11 cellular contexts compared by ENCODE assay signal in the genomic region with DNA sequence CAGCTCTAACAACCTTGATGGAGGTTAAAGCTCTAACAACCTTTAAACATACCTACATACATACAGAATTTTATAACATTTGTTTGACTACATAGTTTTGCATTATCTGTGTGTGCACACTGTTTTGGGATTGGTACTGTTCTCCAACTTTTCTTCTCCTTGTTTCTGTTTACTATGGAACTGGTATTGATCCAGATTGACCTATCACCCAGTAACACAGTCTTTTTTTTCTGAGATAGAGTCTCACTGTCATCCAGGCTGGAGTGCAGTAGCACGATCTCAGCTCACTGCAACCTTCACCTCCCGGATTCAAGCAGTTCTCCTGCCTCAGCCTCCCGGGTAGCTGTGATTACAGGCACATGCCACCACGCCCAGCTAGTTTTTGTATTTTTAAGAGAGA. TPM values are rescaled to one million over a fixed set of nuclear protein-coding genes. Genes with fewer than 3 reads are reported as not detected.
"Had no signal": no experiment of that assay in that cellular context is flagged by ENCODE, and none has a peak within 500 bp of the region (broad histone marks: within the 10 kb centered on the region; RNA-seq: fewer than 3 reads in every experiment).

No MANE protein-coding gene starts in this region.

- H3K4me2 ChIP-seq: neural progenitor cell had no signal

- H3K27me3 Mint-ChIP-seq: naive thymus-derived CD4-positive, alpha-beta T cell; type B pancreatic cell had no signal

- H3K4me1 ChIP-seq: neural progenitor cell, right atrium auricular region had no signal

- H3K27me3 ChIP-seq: neural progenitor cell, right atrium auricular region, stomach had no signal

- ATAC-seq: naive thymus-derived CD4-positive, alpha-beta T cell had no signal

- H3K9ac ChIP-seq: neural progenitor cell had no signal

- H3K4me1 Mint-ChIP-seq: neural progenitor cell had no signal

- DNase-seq: mesenchymal stem cell; naive thymus-derived CD4-positive, alpha-beta T cell; stomach; T1000 had no signal

- H3K9me3 ChIP-seq: prostate gland, right atrium auricular region, stomach had no signal

- H3K4me3 Mint-ChIP-seq: activated T-helper 1 cell treated with anti-CD3 and anti-CD28 coated beads, Interleukin-12 subunit alpha, Interleukin-12 subunit beta, Interleukin-2, Interleukin-4 antibody, amounts not matched to agents 30 ng/mL and 10 ng/mL and 1 ng/mL, durations not matched to agents 14 hours and 24 hours and 36 hours; naive thymus-derived CD4-positive, alpha-beta T cell; neural progenitor cell; type B pancreatic cell had no signal

- H3K27ac ChIP-seq: neural progenitor cell, prostate gland, right atrium auricular region, SK-N-MC, skin epidermis, stomach had no signal

- H3K4me3 ChIP-seq: neural progenitor cell, prostate gland, right atrium auricular region, SK-N-MC, skin epidermis, stomach had no signal

- H3K27ac Mint-ChIP-seq: neural progenitor cell, type B pancreatic cell had no signal

- H2AFZ ChIP-seq: neural progenitor cell had no signal

RNA-seq across cellular contexts. Expression of a gene that starts 16.7 kb away (rescaled TPM):
- polyA plus RNA-seq: stomach had no signal
